13 cellular contexts compared by ENCODE assay signal in genomic region chr11:73270089-73270854, GRCh38. TPM values are rescaled to one million over a fixed set of nuclear protein-coding genes. Genes with fewer than 3 reads are reported as not detected.
DNase-seq lines count a peak whose midpoint lies in the region; ATAC-seq, FAIRE-seq and TF ChIP-seq lines count a peak whose summit lies in the region.
"Had no signal": no experiment of that assay in that cellular context is flagged by ENCODE, and none has a peak within 500 bp of the region (broad histone marks: within the 10 kb centered on the region; RNA-seq: fewer than 3 reads in every experiment).

No MANE protein-coding gene starts in this region.

- H3K4me1 Mint-ChIP-seq in WTC11 = peaks cover 34% of the 10 kb centered on the region
- peaks cover 11% of the 10 kb centered on the region for H3K4me1 Mint-ChIP-seq in osteocyte (ENCODE audit: unreplicated experiment)

- no peaks in the 10 kb centered on the region for H3K9me3 Mint-ChIP-seq in WTC11
- H3K9me3 Mint-ChIP-seq in osteocyte (ENCODE audit: unreplicated experiment) = no peaks in the 10 kb centered on the region

- peak; percentile 21 for ATAC-seq in WTC11
- ATAC-seq in HG03378 (IDR thresholded peaks at IDR 0.05; ENCODE audit: unreplicated experiment) = no peak
- ATAC-seq: mucosa of descending colon had no signal

- H3K4me2 ChIP-seq in KMS-11 = peak overlapping the region; percentile 91; the same call in 1 of the 2 replicates

- FAIRE-seq in urothelium cell line (lab: Jason Lieb, UNC) = no peak

- TF ChIP-seq CTCF in KMS-11 (conservative IDR thresholded peaks at IDR 0.05; ENCODE audit: low read depth, low read length) = no peak
- TF ChIP-seq CTCF in WTC11 (IDR thresholded peaks at IDR 0.05) = no peak
- no peak for TF ChIP-seq CTCF in osteocyte (IDR thresholded peaks at IDR 0.05)

- no peaks in the 10 kb centered on the region for H3K36me3 ChIP-seq in KMS-11 (ENCODE audit: insufficient read depth)

- H3K36me3 Mint-ChIP-seq in WTC11 = no peaks in the 10 kb centered on the region
- H3K36me3 Mint-ChIP-seq in osteocyte (ENCODE audit: unreplicated experiment) = no peaks in the 10 kb centered on the region

- DNase-seq in DMS53 (lab: John Stamatoyannopoulos, UW) = peak; percentile 68
- no peak for DNase-seq in DMS53 treated with DMSO at 0.1 percent for 48 hours (lab: John Stamatoyannopoulos, UW; ENCODE audit: unreplicated experiment)
- DNase-seq in WTC11 (ENCODE audit: low spot score) = no peak
- peak; percentile 67 for DNase-seq in osteocyte (ENCODE audit: extremely low spot score, unreplicated experiment)
- no peak for DNase-seq in urothelium cell line (ENCODE audit: low spot score)
- DNase-seq in T-helper 2 cell = no peak
- DNase-seq: anterior cingulate cortex, DMS153 had no signal

- H3K4me1 ChIP-seq in KMS-11 (ENCODE audit: low read depth, poor library complexity, severe bottlenecking) = peaks cover 59% of the 10 kb centered on the region

- H4K20me1 ChIP-seq in KMS-11 (ENCODE audit: insufficient read depth) = no peaks in the 10 kb centered on the region

- H3K27ac Mint-ChIP-seq in WTC11 (no peak overlapping the region), osteocyte (ENCODE audit: unreplicated experiment) (no peak overlapping the region)

- CTCF ChIA-PET in WTC11 (lab: Charles Lee) = interaction anchor here (0.6 to 5.0 kb wide), 14 partner anchors 10 to 90 kb away, joined by 3 to 36 read pairs (median 5); partner anchors contain the start of gene ARHGEF17

- POLR2A ChIA-PET in WTC11 (lab: Charles Lee) = interaction anchor here (0.6 kb wide), 1 partner anchor 404 kb away, joined by 3 read pairs; no protein-coding TSS in a partner anchor

- H3K27ac ChIP-seq in KMS-11 = peak overlapping the region; percentile 72; the same call in 1 of the 2 replicates
- H3K27ac ChIP-seq: 22Rv1 had no signal

- no peaks in the 10 kb centered on the region for H3K79me2 ChIP-seq in KMS-11 (ENCODE audit: insufficient read depth, low read depth)

- H3K27me3 ChIP-seq in KMS-11 (ENCODE audit: insufficient read depth, low read depth) = no peaks in the 10 kb centered on the region

- peaks cover 19% of the 10 kb centered on the region for H3K27me3 Mint-ChIP-seq in WTC11 (ENCODE audit: low read depth)
- H3K27me3 Mint-ChIP-seq in osteocyte (ENCODE audit: unreplicated experiment) = peaks cover 8% of the 10 kb centered on the region

- peak overlapping the region; percentile 13; the same call in 1 of the 2 replicates for H2AFZ ChIP-seq in KMS-11 (ENCODE audit: low read depth)

- no peak overlapping the region for H3K4me3 ChIP-seq in KMS-11 (IDR thresholded peaks at IDR 0.05; ENCODE audit: insufficient read depth, low read depth, low read length)
- H3K4me3 ChIP-seq: mucosa of descending colon had no signal

- H3K9ac ChIP-seq in KMS-11 = no peak overlapping the region; the same call in 1 of the 2 replicates

- H3K4me3 Mint-ChIP-seq in WTC11 = no peak overlapping the region
- H3K4me3 Mint-ChIP-seq in osteocyte (ENCODE audit: unreplicated experiment) = no peak overlapping the region

TF ChIP-seq in WTC11, 78 proteins besides CTCF, POLR2A, EP300 and RAD21:
- TF ChIP-seq SMAD3 (CRISPR knock-in tag; IDR thresholded peaks at IDR 0.05; ENCODE audit: borderline replicate concordance) (no peak), E2F1 (CRISPR knock-in tag; IDR thresholded peaks at IDR 0.05) (no peak), MXD4 (CRISPR knock-in tag; IDR thresholded peaks at IDR 0.05; ENCODE audit: borderline replicate concordance) (no peak), HMGA2 (CRISPR knock-in tag; IDR thresholded peaks at IDR 0.05) (no peak), IRF2 (CRISPR knock-in tag; IDR thresholded peaks at IDR 0.05; ENCODE audit: borderline replicate concordance, low read depth) (no peak), IRF1 (CRISPR knock-in tag; IDR thresholded peaks at IDR 0.05) (no peak), GRHL2 (CRISPR knock-in tag; IDR thresholded peaks at IDR 0.05; ENCODE audit: insufficient replicate concordance, severe bottlenecking) (no peak), CDX4 (CRISPR knock-in tag; IDR thresholded peaks at IDR 0.05; ENCODE audit: borderline replicate concordance) (no peak), JUN (CRISPR knock-in tag; IDR thresholded peaks at IDR 0.05) (no peak), CREB1 (CRISPR knock-in tag; IDR thresholded peaks at IDR 0.05) (no peak), OVOL2 (CRISPR knock-in tag; IDR thresholded peaks at IDR 0.05; ENCODE audit: borderline replicate concordance) (no peak), ZNF671 (CRISPR knock-in tag; IDR thresholded peaks at IDR 0.05) (no peak), ZMAT4 (CRISPR knock-in tag; IDR thresholded peaks at IDR 0.05) (no peak), RELA (CRISPR knock-in tag; IDR thresholded peaks at IDR 0.05; ENCODE audit: borderline replicate concordance) (no peak), FOXP4 (CRISPR knock-in tag; IDR thresholded peaks at IDR 0.05) (no peak)

RNA-seq across cellular contexts. Expression of gene P2RY6, which starts 1.9 kb away (rescaled TPM):
- total RNA-seq in WTC11 (2021) (0.11 to 0.16 TPM in 2 of 3 replicates, not detected in the other), osteocyte (not detected in 2 replicates)

RNA-seq across cellular contexts. Expression of gene ARHGEF17, which starts 37.8 kb away (rescaled TPM):
- total RNA-seq in WTC11 (2021) (16.5 to 18.2 TPM (median 16.9 TPM) in 3 replicates), osteocyte (104 and 105 TPM in 2 replicates)

RNA-seq across cellular contexts. Expression of gene P2RY2, which starts 52.2 kb away (rescaled TPM):
- total RNA-seq in WTC11 (2021) = 0.94 to 1.2 TPM (median 1.2 TPM) in 3 replicates
- not detected in 2 replicates for total RNA-seq in osteocyte
- total RNA-seq: LHCN-M2 had no signal

Comparison
In these comparisons a context has a peak if more than half of its experiments do, and no peak if none do; other contexts are left out.
1. DNase-seq: peak in DMS53 (single experiment) and osteocyte (single experiment); none in DMS53 treated with DMSO at 0.1 percent for 48 hours (single experiment), WTC11 (single experiment), urothelium cell line (single experiment) and T-helper 2 cell (0 of 5).